Comparison of ENCODE assay signal across 10 cellular contexts in the genomic region with DNA sequence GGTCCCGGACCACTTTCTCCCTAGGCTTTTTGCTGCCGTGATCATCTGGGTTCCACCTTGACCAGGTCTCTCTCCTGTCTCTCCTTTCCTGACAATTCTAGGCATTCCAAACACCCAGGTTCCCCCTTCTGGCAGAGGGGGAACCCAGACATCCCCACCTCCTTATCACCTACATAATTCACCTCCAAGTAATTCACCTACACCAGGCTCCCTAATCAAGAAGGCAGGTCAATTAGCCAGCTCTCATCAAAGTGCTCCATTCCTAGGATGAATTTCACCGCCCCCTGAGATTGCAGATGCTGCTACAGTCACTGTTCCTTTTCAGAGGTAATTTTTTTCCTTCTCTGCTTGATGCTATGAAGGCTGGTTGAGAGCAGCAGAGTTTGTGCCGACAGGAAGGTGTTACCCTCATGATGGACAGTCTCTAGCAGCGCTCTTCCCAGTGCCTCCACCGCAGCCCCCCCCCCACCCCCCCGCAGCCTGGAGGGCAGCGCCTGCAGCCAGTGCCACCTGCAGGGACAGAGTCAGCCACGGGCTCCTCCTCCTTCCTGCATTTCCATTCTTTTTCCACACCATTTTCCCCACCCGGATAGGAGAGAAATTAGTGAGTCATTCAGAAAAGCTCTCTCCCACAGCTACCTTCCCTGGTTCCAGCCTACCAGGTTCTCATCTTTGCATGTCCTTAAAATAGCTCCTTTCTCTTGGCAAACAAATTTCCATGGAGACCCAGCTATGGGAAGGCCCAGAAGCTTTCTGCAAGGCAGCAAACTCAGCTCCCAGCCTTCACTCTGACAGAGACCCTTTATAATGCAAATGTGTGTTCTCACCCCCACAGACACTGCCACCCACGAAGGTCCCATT. TPM values are rescaled to one million over a fixed set of nuclear protein-coding genes. Genes with fewer than 3 reads are reported as not detected.
A peak's percentile ranks its signal among the peaks of the same experiment; 100 is the strongest.
DNase-seq lines count a peak whose midpoint lies in the region; ATAC-seq, FAIRE-seq and TF ChIP-seq lines count a peak whose summit lies in the region.
"Had no signal": no experiment of that assay in that cellular context is flagged by ENCODE, and none has a peak within 500 bp of the region (broad histone marks: within the 10 kb centered on the region; RNA-seq: fewer than 3 reads in every experiment).

No MANE protein-coding gene starts in this region.

- no peaks in the 10 kb centered on the region for H3K4me1 ChIP-seq in pancreas

- H3K36me3 ChIP-seq in pancreas, result no peaks in the 10 kb centered on the region

- no peaks in the 10 kb centered on the region for H3K27me3 ChIP-seq in pancreas

- no peak for TF ChIP-seq CTCF in epithelial cell of esophagus (IDR thresholded peaks at IDR 0.05; ENCODE audit: insufficient read depth, low read depth, low read length, missing control alignments)
- TF ChIP-seq CTCF in pancreas (IDR thresholded peaks at IDR 0.05), result no peak
- no peak for TF ChIP-seq CTCF in GM13977 (IDR thresholded peaks at IDR 0.05; ENCODE audit: extremely low read depth, insufficient read depth, missing control alignments)

- DNase-seq in DMS53 (lab: John Stamatoyannopoulos, UW) (peak; percentile 8), DMS53 treated with DMSO at 0.1 percent for 48 hours (lab: John Stamatoyannopoulos, UW; ENCODE audit: unreplicated experiment) (no peak), RPMI7951 (ENCODE audit: low read depth) (peak; percentile 82), epithelial cell of esophagus (ENCODE audit: low read depth) (peak; percentile 56), pancreas (no peak), GM13977 (ENCODE audit: low spot score) (no peak), mesenteric fat pad (ENCODE audit: low spot score) (no peak), NOMO-1 (lab: John Stamatoyannopoulos, UW; ENCODE audit: unreplicated experiment in 2 of 2) (no peak)
- DNase-seq: activated CD4-positive, alpha-beta T cell treated with anti-CD3 and anti-CD28 coated beads, Interleukin-2, amount 50 U/mL, for 4 hours had no signal

- no peak overlapping the region for H3K27ac ChIP-seq in pancreas
- H3K27ac ChIP-seq: 22Rv1 had no signal

- H3K9me3 ChIP-seq in pancreas, result no peaks in the 10 kb centered on the region

- intact Hi-C loops in pancreas (cut with DNase I), result no loop called here

- no peak overlapping the region for H3K4me3 ChIP-seq in epithelial cell of esophagus (ENCODE audit: low read length)
- H3K4me3 ChIP-seq in pancreas, result no peak overlapping the region

- ATAC-seq in pancreas, result peak in 3 of 4 donors; percentile 53 to 62 (median 62)

- WGBS in pancreas, 2 donors, result 30 to 36% methylated on average over 11 of the region's 11 CpGs

- FAIRE-seq in pancreas (lab: Jason Lieb, UNC), result no peak

- in situ Hi-C loops in GM13977 (cut with MboI; ENCODE audit: low pct_unique_long_range_greater_than_20kb, low sequenced_read_pairs, unreplicated experiment), result no loop called here

RNA-seq across cellular contexts. Expression of gene ATG16L1, which starts 42.1 kb away (rescaled TPM):
- total RNA-seq in RPMI7951 (2014; rRNA removed; shearing (Covaris generic)), result 51.3 and 60.2 TPM in 2 replicates
- total RNA-seq in pancreas (10 to 100 TPM in 3 of 6 donors, 1 to 10 TPM in 3; 7.9 to 15.0 (median 10.5) TPM), mesenteric fat pad (20.5 TPM)
- 10 to 100 TPM in 1 of 2 donors, 1 to 10 TPM in 1; 7.4 to 11.9 TPM for polyA plus RNA-seq in pancreas

Comparison
In these comparisons a context has a peak if more than half of its experiments do, and no peak if none do; other contexts are left out.
1. DNase-seq: peak in DMS53 (single experiment), RPMI7951 (single experiment) and epithelial cell of esophagus (single experiment); none in DMS53 treated with DMSO at 0.1 percent for 48 hours (single experiment), pancreas (0 of 6), GM13977 (single experiment), mesenteric fat pad (single experiment) and NOMO-1 (0 of 2).